10 cellular contexts compared by ENCODE assay signal in genomic region chr2:95297088-95297487, GRCh38. TPM values are rescaled to one million over a fixed set of nuclear protein-coding genes. Genes with fewer than 3 reads are reported as not detected.
DNase-seq lines count a peak whose midpoint lies in the region; ATAC-seq and TF ChIP-seq lines count a peak whose summit lies in the region.
"Had no signal": no experiment of that assay in that cellular context is flagged by ENCODE, and none has a peak within 500 bp of the region (broad histone marks: within the 10 kb centered on the region; RNA-seq: fewer than 3 reads in every experiment).

Gene KCNIP3 (plus strand): TSS chr2:95297347. CDS start chr2:95297439, 92 bp downstream.

- DNase-seq in AG20443 (ENCODE audit: low spot score) (peak; percentile 32), NCI-H1436 treated with DMSO at 0.1 percent for 48 hours (lab: John Stamatoyannopoulos, UW) (peak; percentile 22), anterior cingulate cortex (lab: John Stamatoyannopoulos, UW) (peak in 48 of 58 donors; percentile 20 to 84 (median 60)), left lobe of liver (ENCODE audit: low spot score) (no peak), KG1 (lab: John Stamatoyannopoulos, UW) (no peak), middle frontal gyrus (ENCODE audit: extremely low spot score, low spot score) (no peak), NAMALWA (ENCODE audit: low spot score) (no peak), HFFc6 (no peak)
- DNase-seq: CD4-positive, CD25-positive, alpha-beta regulatory T cell had no signal

- no peaks in the 10 kb centered on the region for H3K4me1 Mint-ChIP-seq in HFFc6 (ENCODE audit: low read depth)
- H3K4me1 Mint-ChIP-seq: CD4-positive, CD25-positive, alpha-beta regulatory T cell had no signal

- H3K9me3 Mint-ChIP-seq in HFFc6, result no peaks in the 10 kb centered on the region; the same call in 1 of the 2 replicates
- H3K9me3 Mint-ChIP-seq: natural killer cell treated with Interleukin-12 subunit alpha and Interleukin-12 subunit beta and Interleukin-15 and Interleukin-18, amount 100 ng/mL, for 72 hours had no signal

- peak; percentile 49 for ATAC-seq in left lobe of liver
- ATAC-seq: natural killer cell treated with Interleukin-12 subunit alpha and Interleukin-12 subunit beta and Interleukin-15 and Interleukin-18, amount 100 ng/mL, for 72 hours had no signal

- no peak within 1 kb of the TSS for H3K4me3 Mint-ChIP-seq in HFFc6
- H3K4me3 Mint-ChIP-seq: CD4-positive, CD25-positive, alpha-beta regulatory T cell; natural killer cell treated with Interleukin-12 subunit alpha and Interleukin-12 subunit beta and Interleukin-15 and Interleukin-18, amount 100 ng/mL, for 72 hours had no signal

- no peaks in the 10 kb centered on the region for H3K36me3 Mint-ChIP-seq in HFFc6 (ENCODE audit: low read depth)
- H3K36me3 Mint-ChIP-seq: CD4-positive, CD25-positive, alpha-beta regulatory T cell; natural killer cell treated with Interleukin-12 subunit alpha and Interleukin-12 subunit beta and Interleukin-15 and Interleukin-18, amount 100 ng/mL, for 72 hours had no signal

- no peak for TF ChIP-seq CTCF in HFFc6 (IDR thresholded peaks at IDR 0.05)

- H3K27me3 Mint-ChIP-seq in HFFc6 (ENCODE audit: insufficient read depth), result peaks cover 32% of the 10 kb centered on the region
- H3K27me3 Mint-ChIP-seq: CD4-positive, CD25-positive, alpha-beta regulatory T cell; natural killer cell treated with Interleukin-12 subunit alpha and Interleukin-12 subunit beta and Interleukin-15 and Interleukin-18, amount 100 ng/mL, for 72 hours had no signal

- no peak within 1 kb of the TSS for H3K27ac Mint-ChIP-seq in HFFc6
- H3K27ac Mint-ChIP-seq: CD4-positive, CD25-positive, alpha-beta regulatory T cell; natural killer cell treated with Interleukin-12 subunit alpha and Interleukin-12 subunit beta and Interleukin-15 and Interleukin-18, amount 100 ng/mL, for 72 hours had no signal

RNA-seq across cellular contexts. Expression of gene KCNIP3, which starts in this region (rescaled TPM):
- total RNA-seq in left lobe of liver, result 1.6 TPM
- total RNA-seq in HFFc6 (2021; fragmentation: NEBNext Ultra II Directional; extraction: Animal tissue kit (Norgen Biotek cat#: 25700)), result 1 to 10 TPM in 2 of 6 experiments, under 1 TPM in 4; 0.56 to 2.4 (median 0.67) TPM
- total RNA-seq: CD4-positive, CD25-positive, alpha-beta regulatory T cell; natural killer cell treated with Interleukin-12 subunit alpha and Interleukin-12 subunit beta and Interleukin-15 and Interleukin-18, amount 100 ng/mL, for 72 hours had no signal

Comparison
In these comparisons a context has a peak if more than half of its experiments do, and no peak if none do; other contexts are left out.
1. DNase-seq: peak in AG20443 (single experiment), NCI-H1436 treated with DMSO at 0.1 percent for 48 hours (single experiment) and anterior cingulate cortex (48 of 58); none in left lobe of liver (single experiment), KG1 (single experiment), middle frontal gyrus (single experiment), NAMALWA (single experiment) and HFFc6 (single experiment).